ENCODE assay signal across 22 cellular contexts in genomic region chr12:132528564-132529106, GRCh38.
"Had no signal": no experiment of that assay in that cellular context is flagged by ENCODE, and none has a peak within 500 bp of the region (broad histone marks: within the 10 kb centered on the region; RNA-seq: fewer than 3 reads in every experiment).

No MANE protein-coding gene starts in this region.

- H2AFZ ChIP-seq: hepatocyte, neural progenitor cell had no signal

- H3K4me2 ChIP-seq: hepatocyte, neural progenitor cell had no signal

- H3K9me3 ChIP-seq: left ventricle myocardium inferior, ovary, right atrium auricular region, testis, thyroid gland, transverse colon, upper lobe of left lung, vagina had no signal

- H3K36me3 ChIP-seq: neural progenitor cell, ovary, thyroid gland, transverse colon, vagina had no signal

- ATAC-seq: natural killer cell; sciatic nerve; stimulated activated effector memory CD8-positive, alpha-beta T cell treated with anti-CD3 and anti-CD28 coated beads, Interleukin-12 subunit alpha, Interleukin-12 subunit beta, amount 100 ng/mL, for 72 hours had no signal

- H3K27ac ChIP-seq: hepatocyte, left ventricle myocardium inferior, neural progenitor cell, ovary, right atrium auricular region, skin epidermis, stomach, testis, thyroid gland, transverse colon, upper lobe of left lung, vagina had no signal

- H3K27me3 ChIP-seq: hepatocyte, neural progenitor cell, ovary, right atrium auricular region, stomach, testis, thyroid gland, transverse colon, upper lobe of left lung, vagina had no signal

- H3K9ac ChIP-seq: neural progenitor cell had no signal

- DNase-seq: islet precursor cell; left ventricle myocardium inferior; mesendoderm; naive B cell; natural killer cell; nephron progenitor cell; ovary; stimulated activated CD4-positive, alpha-beta T cell treated with anti-CD3 and anti-CD28 coated beads, Interleukin-4, amount 100 ng/mL, for 24 hours; stimulated activated naive CD4-positive, alpha-beta T cell; stomach; testis; thyroid gland; transverse colon had no signal

- H3K4me1 ChIP-seq: transverse colon had no signal

- H3K4me3 ChIP-seq: hepatocyte, left ventricle myocardium inferior, lung, neural progenitor cell, ovary, right atrium auricular region, skin epidermis, stomach, testis, thyroid gland, transverse colon, upper lobe of left lung, vagina had no signal
